In genomic region chr2:183543731-183544130, GRCh38 we compare ENCODE assay signal across 11 cellular contexts.
DNase-seq lines count a peak whose midpoint lies in the region; ATAC-seq, FAIRE-seq and TF ChIP-seq lines count a peak whose summit lies in the region.
"Had no signal": no experiment of that assay in that cellular context is flagged by ENCODE, and none has a peak within 500 bp of the region (broad histone marks: within the 10 kb centered on the region; RNA-seq: fewer than 3 reads in every experiment).

No MANE protein-coding gene starts in this region.

- no peaks in the 10 kb centered on the region for H3K23me2 ChIP-seq in H1 (ENCODE audit: low read depth, low read length)

- no peaks in the 10 kb centered on the region for H3K79me2 ChIP-seq in H1 (ENCODE audit: control insufficient read depth in 1 of 2, insufficient read depth in 2 of 2, low read length in 2 of 2)

- ATAC-seq in GM21390 (IDR thresholded peaks at IDR 0.05; ENCODE audit: unreplicated experiment) = peak; percentile 72
- peak; percentile 98 for ATAC-seq in HG03378 (IDR thresholded peaks at IDR 0.05; ENCODE audit: unreplicated experiment)
- ATAC-seq: activated CD8-positive, alpha-beta memory T cell treated with anti-CD3 and anti-CD28 coated beads, Interleukin-2, amount 10 ng/mL, durations not matched to agents 7 days and 5 days had no signal

- H3K14ac ChIP-seq in H1 (ENCODE audit: insufficient read length) = no peak overlapping the region

- no peak overlapping the region for H2BK120ac ChIP-seq in H1 (replicated peaks; ENCODE audit: low read depth, low read length)

- no peak overlapping the region for H4K5ac ChIP-seq in H1 (ENCODE audit: insufficient read length, low read depth, low read length)

- no peaks in the 10 kb centered on the region for H4K20me1 ChIP-seq in H1 (replicated peaks in 1 of 2; ENCODE audit: control insufficient read depth in 1 of 2, insufficient read depth in 2 of 2, low read length in 2 of 2)

- H2BK20ac ChIP-seq in H1 (ENCODE audit: low read length) = no peak overlapping the region

- H3K4me2 ChIP-seq in H1 (ENCODE audit: insufficient read depth in 1 of 2, low read depth in 2 of 2, low read length in 2 of 2) = no peak overlapping the region

- TF ChIP-seq POLR2A in GM12891 (IDR thresholded peaks at IDR 0.05; ENCODE audit: low read depth, low read length) (no peak), H1 (IDR thresholded peaks at IDR 0.05; ENCODE audit: control extremely low read depth in 1 of 2, low read depth in 2 of 2, low read length in 2 of 2) (no peak)

- no peak overlapping the region; the same call in 1 of the 2 replicates for H3K27ac ChIP-seq in H1 (ENCODE audit: low read depth, low read length)
- H3K27ac ChIP-seq: neutrophil had no signal

- no peak overlapping the region for H3K23ac ChIP-seq in H1 (ENCODE audit: insufficient read length)

- no peak overlapping the region for H4K91ac ChIP-seq in H1 (replicated peaks; ENCODE audit: insufficient read length, low read length)

- no peak for TF ChIP-seq RAD21 in H1 (IDR thresholded peaks at IDR 0.05 in 1 of 2, conservative IDR thresholded peaks at IDR 0.05 in 1 of 2; ENCODE audit: low read depth in 2 of 2, low read length in 2 of 2)

- no peak overlapping the region for H3K56ac ChIP-seq in H1 (replicated peaks; ENCODE audit: insufficient read length, low read depth, low read length)

- no peak for TF ChIP-seq CTCF in H1 (IDR thresholded peaks at IDR 0.05; ENCODE audit: control extremely low read depth in 1 of 3, insufficient read depth in 1 of 3, low read depth in 1 of 3, low read length in 3 of 3)

- peaks cover 0 to 10% of the 10 kb centered on the region in 2 experiments; a peak in 1 of 4 replicates for H3K9me3 ChIP-seq in H1 (ENCODE audit: insufficient read depth in 2 of 2, low read depth in 1 of 2, low read length in 1 of 2)

- no peak overlapping the region for H2AK5ac ChIP-seq in H1 (ENCODE audit: low read depth, low read length)

- H4K8ac ChIP-seq in H1 (ENCODE audit: extremely low read depth, insufficient read depth, low read length) = no peak overlapping the region

- H2BK5ac ChIP-seq in H1 (ENCODE audit: low read depth, low read length) = no peak overlapping the region; the same call in 1 of the 2 replicates

- CTCF ChIA-PET in H1 (lab: Charles Lee; ENCODE audit: partially characterized antibody) = interaction anchor here (1.2 to 1.6 kb wide), 3 partner anchors 12 to 18 kb away, joined by 4 read pairs; no protein-coding TSS in a partner anchor

- H3K79me1 ChIP-seq in H1 (ENCODE audit: low read depth, low read length) = no peaks in the 10 kb centered on the region

- H2BK12ac ChIP-seq in H1 (ENCODE audit: low read depth, low read length) = no peak overlapping the region

- WGBS in H1 (ENCODE audit: extremely low coverage in 1 of 2, insufficient coverage in 1 of 2, insufficient read length in 1 of 2, insufficient replicate concordance in 2 of 2, low coverage in 1 of 2, low lambda C conversion rate in 2 of 2, missing lambda C conversion rate in 1 of 2), 2 experiments = 72% methylated on average over 3 of the region's 7 CpGs; no CpG with 5 or more reads in 1 of the 2 experiments

- no peaks in the 10 kb centered on the region for H3K36me3 ChIP-seq in H1 (ENCODE audit: control insufficient read depth in 2 of 4, insufficient read depth in 4 of 4, low read length in 3 of 4)
- H3K36me3 ChIP-seq: neutrophil had no signal

- no peak for FAIRE-seq in GM12891 (lab: Jason Lieb, UNC)
- FAIRE-seq in H1 (lab: Jason Lieb, UNC) = no peak
- FAIRE-seq in RCC 7860 (lab: Jason Lieb, UNC) = no peak

- no peaks in the 10 kb centered on the region for H3K27me3 ChIP-seq in H1 (replicated peaks in 1 of 4; ENCODE audit: control insufficient read depth in 3 of 4, extremely low read depth in 1 of 4, insufficient read depth in 3 of 4, low read length in 3 of 4)
- H3K27me3 ChIP-seq: neutrophil had no signal

- no peak overlapping the region for H3K9ac ChIP-seq in H1 (replicated peaks in 1 of 4; ENCODE audit: extremely low read depth in 1 of 4, low read depth in 3 of 4, low read length in 3 of 4)

- peak overlapping the region; percentile 7; the same call in 1 of the 2 replicates for H3K18ac ChIP-seq in H1 (ENCODE audit: extremely low read depth, low read length)

- no peak overlapping the region for H3K4me3 ChIP-seq in H1 (ENCODE audit: extremely low read depth in 1 of 4, insufficient read depth in 2 of 4, low read depth in 3 of 4, low read length in 4 of 4)

- H3K4me1 ChIP-seq in H1 (replicated peaks in 1 of 4; ENCODE audit: control insufficient read depth in 3 of 4, insufficient read depth in 4 of 4, low read length in 3 of 4) = no peaks in the 10 kb centered on the region

- H2BK15ac ChIP-seq in H1 (ENCODE audit: low read length) = no peak overlapping the region

- DNase-seq in GM12891 (ENCODE audit: insufficient read length, low spot score) (peak; percentile 9), H1 (ENCODE audit: low read depth in 1 of 2, low spot score in 2 of 2) (no peak), hippocampal formation (lab: John Stamatoyannopoulos, UW) (no peak), epidermal melanocyte (ENCODE audit: insufficient read length, low spot score) (no peak), NCI-H1092 treated with DMSO at 0.1 percent for 48 hours (lab: John Stamatoyannopoulos, UW) (no peak), RCC 7860 (ENCODE audit: low spot score) (no peak)
- DNase-seq: activated CD8-positive, alpha-beta memory T cell treated with anti-CD3 and anti-CD28 coated beads, Interleukin-2, amount 10 ng/mL, durations not matched to agents 7 days and 5 days; Right ventricle myocardium superior had no signal

- H2AFZ ChIP-seq in H1 (ENCODE audit: low read length) = peak overlapping the region; percentile 85; the same call in 1 of the 2 replicates

- TF ChIP-seq EP300 in H1 (IDR thresholded peaks at IDR 0.05; ENCODE audit: borderline replicate concordance in 1 of 2, low read depth in 2 of 2, low read length in 2 of 2) = no peak

- no peak overlapping the region for H3K4ac ChIP-seq in H1 (replicated peaks; ENCODE audit: insufficient read length, low read depth, low read length)

- POLR2A ChIA-PET in H1 (lab: Charles Lee; ENCODE audit: partially characterized antibody) = no interaction called here

TF ChIP-seq in GM12891, 5 proteins besides CTCF, POLR2A, EP300 and RAD21:
- TF ChIP-seq POU2F2 (IDR thresholded peaks at IDR 0.05; ENCODE audit: low read depth, low read length) = no peak
- TF ChIP-seq SPI1 (IDR thresholded peaks at IDR 0.05; ENCODE audit: low read depth, low read length) = no peak

TF ChIP-seq in H1, 55 proteins besides CTCF, POLR2A, EP300 and RAD21 (continues in another document):
- TF ChIP-seq TBP (IDR thresholded peaks at IDR 0.05; ENCODE audit: low read depth, low read length) = no peak
- TF ChIP-seq JUND (IDR thresholded peaks at IDR 0.05; ENCODE audit: low read length) = no peak
- no peak for TF ChIP-seq SAP30 (IDR thresholded peaks at IDR 0.05; ENCODE audit: insufficient read depth, insufficient replicate concordance, low read length)
